ENCODE assay signal across 1 cellular context in genomic region chr21:34157456-34158025, GRCh38.
TF ChIP-seq lines count a peak whose summit lies in the region.

No MANE protein-coding gene starts in this region.

TF ChIP-seq in HepG2, 621 proteins besides CTCF, POLR2A, EP300 and RAD21 (continued from another document):
- TF ChIP-seq YEATS2 (CRISPR knock-in tag; IDR thresholded peaks at IDR 0.05; ENCODE audit: borderline replicate concordance), result no peak
